Comparison of ENCODE assay signal across 18 cellular contexts in the genomic region with DNA sequence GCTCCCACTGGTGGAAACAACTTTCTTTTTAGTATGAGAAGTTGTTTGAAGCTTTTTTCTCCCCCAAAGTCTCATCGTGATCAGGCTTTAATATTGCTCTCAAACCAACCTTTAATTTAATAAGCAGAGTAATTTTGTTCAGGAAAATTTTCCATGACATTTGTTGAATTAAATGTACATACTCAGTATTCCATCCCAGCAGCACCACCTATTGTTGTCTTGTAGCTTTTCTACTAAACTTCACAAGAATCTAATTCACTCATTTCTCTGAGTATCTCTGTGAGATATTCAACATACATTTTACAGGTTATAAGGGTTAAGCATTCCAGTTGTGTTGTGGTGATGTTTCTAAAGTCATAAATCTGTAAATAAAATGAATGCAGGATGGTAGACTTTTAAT.
A peak's percentile ranks its signal among the peaks of the same experiment; 100 is the strongest.
DNase-seq lines count a peak whose midpoint lies in the region; ATAC-seq, FAIRE-seq and TF ChIP-seq lines count a peak whose summit lies in the region.
"Had no signal": no experiment of that assay in that cellular context is flagged by ENCODE, and none has a peak within 500 bp of the region (broad histone marks: within the 10 kb centered on the region; RNA-seq: fewer than 3 reads in every experiment).

No MANE protein-coding gene starts in this region.

- H3K36me3 Mint-ChIP-seq in nephron (ENCODE audit: low read depth), result no peaks in the 10 kb centered on the region
- H3K36me3 Mint-ChIP-seq in CD4-positive, alpha-beta T cell (ENCODE audit: low read depth), result no peaks in the 10 kb centered on the region
- H3K36me3 Mint-ChIP-seq: activated naive CD4-positive, alpha-beta T cell treated with anti-CD3 and anti-CD28 coated beads, Interleukin-2, amount 50 U/mL, for 24 hours; CD4-positive, CD25-positive, alpha-beta regulatory T cell had no signal

- no peak overlapping the region for H3K27ac Mint-ChIP-seq in nephron
- no peak overlapping the region for H3K27ac Mint-ChIP-seq in CD4-positive, alpha-beta T cell
- H3K27ac Mint-ChIP-seq: activated naive CD4-positive, alpha-beta T cell treated with anti-CD3 and anti-CD28 coated beads, Interleukin-2, amount 50 U/mL, for 24 hours; CD4-positive, CD25-positive, alpha-beta regulatory T cell; T-helper 1 cell treated with Interleukin-12 subunit alpha and Interleukin-12 subunit beta and Interleukin-4 antibody, amounts not matched to agents 30 μg/mL and 1 μg/mL, for 36 hours had no signal

- peaks cover 4% of the 10 kb centered on the region for H3K9me3 Mint-ChIP-seq in nephron
- no peaks in the 10 kb centered on the region for H3K9me3 Mint-ChIP-seq in CD4-positive, alpha-beta T cell
- H3K9me3 Mint-ChIP-seq: central memory CD8-positive, alpha-beta T cell; T-helper 1 cell treated with Interleukin-12 subunit alpha and Interleukin-12 subunit beta and Interleukin-4 antibody, amounts not matched to agents 30 μg/mL and 1 μg/mL, for 36 hours had no signal

- H3K36me3 ChIP-seq in brain microvascular endothelial cell (replicated peaks), result no peaks in the 10 kb centered on the region

- ATAC-seq in HG03095 (IDR thresholded peaks at IDR 0.05; ENCODE audit: unreplicated experiment), result no peak
- ATAC-seq in CD4-positive, alpha-beta T cell (ENCODE audit: poor library complexity), result no peak
- ATAC-seq: Panc1; stimulated activated naive CD8-positive, alpha-beta T cell treated with anti-CD3 and anti-CD28 coated beads, Interleukin-15, Interleukin-2, amounts not matched to agents 100 U/mL and 50 U/mL, for 24 hours had no signal

- FAIRE-seq in G401.6 (lab: Jason Lieb, UNC) (peak; percentile 21), endometrium (lab: Jason Lieb, UNC) (peak; percentile 84)
- FAIRE-seq: GM12891 had no signal

- no peaks in the 10 kb centered on the region for H3K4me1 Mint-ChIP-seq in nephron
- no peaks in the 10 kb centered on the region for H3K4me1 Mint-ChIP-seq in CD4-positive, alpha-beta T cell (ENCODE audit: low read depth)
- H3K4me1 Mint-ChIP-seq: activated naive CD4-positive, alpha-beta T cell treated with anti-CD3 and anti-CD28 coated beads, Interleukin-2, amount 50 U/mL, for 24 hours; CD4-positive, CD25-positive, alpha-beta regulatory T cell; central memory CD8-positive, alpha-beta T cell had no signal

- H3K9me3 ChIP-seq in CD4-positive, alpha-beta T cell (ENCODE audit: control insufficient read depth, low read length), result no peaks in the 10 kb centered on the region

- H3K27me3 ChIP-seq in CD4-positive, alpha-beta T cell (ENCODE audit: control insufficient read depth, insufficient read depth, low read length), result no peaks in the 10 kb centered on the region
- H3K27me3 ChIP-seq in brain microvascular endothelial cell (replicated peaks), result no peaks in the 10 kb centered on the region

- POLR2A ChIA-PET in CD4-positive, alpha-beta T cell (lab: Charles Lee), result no interaction called here

- H3K4me3 Mint-ChIP-seq in nephron, result no peak overlapping the region
- H3K4me3 Mint-ChIP-seq in CD4-positive, alpha-beta T cell, result no peak overlapping the region
- H3K4me3 Mint-ChIP-seq: activated naive CD4-positive, alpha-beta T cell treated with anti-CD3 and anti-CD28 coated beads, Interleukin-2, amount 50 U/mL, for 24 hours; CD4-positive, CD25-positive, alpha-beta regulatory T cell; central memory CD8-positive, alpha-beta T cell; T-helper 1 cell treated with Interleukin-12 subunit alpha and Interleukin-12 subunit beta and Interleukin-4 antibody, amounts not matched to agents 30 μg/mL and 1 μg/mL, for 36 hours had no signal

- TF ChIP-seq CTCF in nephron (IDR thresholded peaks at IDR 0.05; ENCODE audit: unreplicated experiment in 3 of 3) (peak; percentile 20 to 30 (median 23)), brain microvascular endothelial cell (IDR thresholded peaks at IDR 0.05; ENCODE audit: low read depth, low read length, missing control alignments) (no peak)
- no peak for TF ChIP-seq CTCF in CD4-positive, alpha-beta T cell (IDR thresholded peaks at IDR 0.05)

- in situ Hi-C loops in brain microvascular endothelial cell (cut with HindIII; ENCODE audit: low pct_ligation_motif_present, low sequenced_read_pairs), result no loop called here

- H3K27ac ChIP-seq in CD4-positive, alpha-beta T cell (ENCODE audit: low read depth, low read length), result no peak overlapping the region
- no peak overlapping the region for H3K27ac ChIP-seq in brain microvascular endothelial cell
- H3K27ac ChIP-seq: HL-60 had no signal

- DNase-seq in OCI-M1 (lab: John Stamatoyannopoulos, UW) (peak; percentile 31), globus pallidus (ENCODE audit: low spot score) (no peak), brain microvascular endothelial cell (no peak)
- no peak for DNase-seq in CD4-positive, alpha-beta T cell
- DNase-seq: CD4-positive, CD25-positive, alpha-beta regulatory T cell; NCI-H1694; NCI-H510A; stimulated activated naive CD8-positive, alpha-beta T cell treated with anti-CD3 and anti-CD28 coated beads, Interleukin-15, Interleukin-2, amounts not matched to agents 100 U/mL and 50 U/mL, for 24 hours had no signal

- H3K4me3 ChIP-seq in brain microvascular endothelial cell (ENCODE audit: low read depth, low read length), result no peak overlapping the region

- CTCF ChIA-PET in CD4-positive, alpha-beta T cell (lab: Charles Lee), result no interaction called here

- peaks cover 9% of the 10 kb centered on the region for H3K27me3 Mint-ChIP-seq in nephron (ENCODE audit: low read depth)
- H3K27me3 Mint-ChIP-seq in CD4-positive, alpha-beta T cell, result peaks cover 6% of the 10 kb centered on the region
- H3K27me3 Mint-ChIP-seq: central memory CD8-positive, alpha-beta T cell had no signal

- intact Hi-C loops in CD4-positive, alpha-beta T cell (cut with DNase I, micrococcal nuclease), result no loop called here

Comparison
In these comparisons a context has a peak if more than half of its experiments do, and no peak if none do; other contexts are left out.
1. CTCF ChIP-seq: peak in nephron (3 of 3); none in CD4-positive, alpha-beta T cell (single experiment) and brain microvascular endothelial cell (single experiment).